In genomic region chr17:51259574-51260236, GRCh38 we compare ENCODE assay signal across 8 cellular contexts. TPM values are rescaled to one million over a fixed set of nuclear protein-coding genes. Genes with fewer than 3 reads are reported as not detected.
DNase-seq lines count a peak whose midpoint lies in the region; ATAC-seq and TF ChIP-seq lines count a peak whose summit lies in the region.

MBTD1 (minus strand) TSS chr17:51260049; CDS start chr17:51225161, 34,888 bp downstream.

- intact Hi-C loops in CD4-positive, alpha-beta T cell (cut with DNase I, micrococcal nuclease), result loop anchor here (5.0 to 10.0 kb wide), 7 partner anchors 92 to 885 kb away; partner anchors contain the start of genes NME2 (in 2 of the 2), EME1 (in 1 of the 2), MRPL27 (in 1 of the 2) and NME1 (in 1 of the 2)

- peaks cover 6% of the 10 kb centered on the region for H3K36me3 ChIP-seq in effector memory CD4-positive, alpha-beta T cell (ENCODE audit: control insufficient read depth, insufficient read depth, low read length)

- TF ChIP-seq CTCF in CD4-positive, alpha-beta T cell (IDR thresholded peaks at IDR 0.05), result no peak

- peak within 1 kb of the TSS; percentile 96 for H3K27ac ChIP-seq in CD4-positive, alpha-beta T cell (ENCODE audit: low read depth, low read length)
- H3K27ac ChIP-seq in effector memory CD4-positive, alpha-beta T cell (ENCODE audit: insufficient read depth, low read length, poor library complexity, severe bottlenecking), result peak within 1 kb of the TSS; percentile 93

- H3K27me3 Mint-ChIP-seq in CD4-positive, alpha-beta T cell, result no peaks in the 10 kb centered on the region

- H3K36me3 Mint-ChIP-seq in CD4-positive, alpha-beta T cell (ENCODE audit: low read depth), result peaks cover 86% of the 10 kb centered on the region

- no peaks in the 10 kb centered on the region for H3K9me3 ChIP-seq in CD4-positive, alpha-beta T cell (ENCODE audit: control insufficient read depth, low read length)
- H3K9me3 ChIP-seq in effector memory CD4-positive, alpha-beta T cell (ENCODE audit: control insufficient read depth, low read length), result no peaks in the 10 kb centered on the region

- CTCF ChIA-PET in CD4-positive, alpha-beta T cell (lab: Charles Lee), result no interaction called here

- H3K4me1 ChIP-seq in effector memory CD4-positive, alpha-beta T cell (ENCODE audit: control insufficient read depth, insufficient read depth, low read length, poor library complexity, severe bottlenecking), result peaks cover 25% of the 10 kb centered on the region

- POLR2A ChIA-PET in CD4-positive, alpha-beta T cell (lab: Charles Lee), result interaction anchor here (1.1 to 1.8 kb wide), 3 partner anchors 9 to 106 kb away, joined by 3 to 14 read pairs (median 4); partner anchors contain the start of gene NME1

- H3K4me3 Mint-ChIP-seq in CD4-positive, alpha-beta T cell, result peak within 1 kb of the TSS; percentile 99

- peak; percentile 87 for ATAC-seq in CD4-positive, alpha-beta T cell (ENCODE audit: poor library complexity)
- peak; percentile 75 for ATAC-seq in GM19467 (IDR thresholded peaks at IDR 0.05; ENCODE audit: unreplicated experiment)

- no peaks in the 10 kb centered on the region for H3K9me3 Mint-ChIP-seq in CD4-positive, alpha-beta T cell

- H3K4me3 ChIP-seq in effector memory CD4-positive, alpha-beta T cell (ENCODE audit: insufficient read depth, low read depth, low read length, poor library complexity, severe bottlenecking), result peak within 1 kb of the TSS; percentile 70

- H3K27ac Mint-ChIP-seq in CD4-positive, alpha-beta T cell, result peak within 1 kb of the TSS; percentile 99

- H3K27me3 ChIP-seq in CD4-positive, alpha-beta T cell (ENCODE audit: control insufficient read depth, insufficient read depth, low read length), result no peaks in the 10 kb centered on the region
- no peaks in the 10 kb centered on the region for H3K27me3 ChIP-seq in effector memory CD4-positive, alpha-beta T cell (replicated peaks; ENCODE audit: control insufficient read depth, insufficient read depth, low read length, poor library complexity, severe bottlenecking)

- DNase-seq in CD4-positive, alpha-beta T cell, result peak; percentile 90 to 97 (median 93)
- peak; percentile 95 for DNase-seq in HPDE6-E6E7 (ENCODE audit: extremely low spot score)
- DNase-seq in NK-92 treated with Interleukin-12 subunit alpha and Interleukin-12 subunit beta, amount 100 ng/mL, for 24 hours (lab: John Stamatoyannopoulos, UW), result peak; percentile 94
- peak; percentile 90 to 91 for DNase-seq in activated CD8-positive, alpha-beta memory T cell treated with anti-CD3 and anti-CD28 coated beads for 4 hours (ENCODE audit: low read depth in 2 of 2)
- DNase-seq in effector memory CD4-positive, alpha-beta T cell, result peak; percentile 89 to 92 (median 90)
- DNase-seq in medulla oblongata (ENCODE audit: extremely low spot score), result peak; percentile 98
- peak; percentile 83 to 92 (median 91) for DNase-seq in stimulated activated CD4-positive, alpha-beta T cell treated with anti-CD3 and anti-CD28 coated beads, TNF-alpha, amount 100 ng/mL, for 48 hours (ENCODE audit: low read depth in 3 of 3)

- H3K4me1 Mint-ChIP-seq in CD4-positive, alpha-beta T cell (ENCODE audit: low read depth), result peaks cover 86% of the 10 kb centered on the region

RNA-seq across cellular contexts. Expression of gene MBTD1, which starts in this region (rescaled TPM):
- 10 to 100 TPM; 23.0 TPM for total RNA-seq in CD4-positive, alpha-beta T cell

Comparison
In these comparisons a context has a peak if more than half of its experiments do, and no peak if none do; other contexts are left out.
1. Peak in every context shown above with its lines: DNase-seq, ATAC-seq, H3K4me3 ChIP-seq and H3K27ac ChIP-seq.